22 cellular contexts compared by ENCODE assay signal in genomic region chr1:21871943-21872342, GRCh38. TPM values are rescaled to one million over a fixed set of nuclear protein-coding genes. Genes with fewer than 3 reads are reported as not detected.
A peak's percentile ranks its signal among the peaks of the same experiment; 100 is the strongest.
DNase-seq lines count a peak whose midpoint lies in the region; ATAC-seq and TF ChIP-seq lines count a peak whose summit lies in the region.
"Had no signal": no experiment of that assay in that cellular context is flagged by ENCODE, and none has a peak within 500 bp of the region (broad histone marks: within the 10 kb centered on the region; RNA-seq: fewer than 3 reads in every experiment).

No MANE protein-coding gene starts in this region.

- H3K9me2 ChIP-seq in GM23248 (ENCODE audit: insufficient read depth) = no peaks in the 10 kb centered on the region

- no peak overlapping the region for H2BK120ac ChIP-seq in neuronal stem cell (ENCODE audit: low read depth, low read length)

- DNase-seq in left ventricle myocardium superior = peak; percentile 33
- no peak for DNase-seq in Right ventricle myocardium inferior (ENCODE audit: missing footprints)
- DNase-seq in mammary epithelial cell = peak; percentile 76
- DNase-seq in neuronal stem cell (ENCODE audit: low spot score) = no peak
- no peak for DNase-seq in GM23248
- no peak for DNase-seq in caudate nucleus (lab: John Stamatoyannopoulos, UW)
- DNase-seq: activated CD4-positive, CD25-positive, alpha-beta regulatory T cell treated with anti-CD3 and anti-CD28 coated beads, Interleukin-2, amount 50 U/mL, for 72 hours; amygdala; DND-41; foreskin fibroblast; NCI-H2029; NCI-H510A; stimulated activated CD4-positive, alpha-beta T cell treated with anti-CD3 and anti-CD28 coated beads, Interleukin-4, amount 100 ng/mL, for 1 hour; trophoblast cell had no signal

- H3K14ac ChIP-seq in neuronal stem cell (ENCODE audit: low read length) = no peak overlapping the region

- in situ Hi-C loops in mammary epithelial cell (cut with MboI; ENCODE audit: low sequenced_read_pairs in 2 of 2) = loop anchor here in 1 of 2 donors (25.0 kb wide), 1 partner anchor 90 kb away; no protein-coding TSS in a partner anchor
- in situ Hi-C loops in GM23248 (cut with MboI) = no loop called here

- H3K23ac ChIP-seq in neuronal stem cell (ENCODE audit: low read depth, low read length, poor library complexity) = peak overlapping the region; percentile 17

- H3F3A ChIP-seq in GM23248 (ENCODE audit: insufficient read depth) = peaks cover 35% of the 10 kb centered on the region; the same call in 1 of the 2 replicates

- H3K4me1 ChIP-seq in mammary epithelial cell (ENCODE audit: insufficient read depth, low read length) = peaks cover 40% of the 10 kb centered on the region
- H3K4me1 ChIP-seq in neuronal stem cell (ENCODE audit: control insufficient read depth in 2 of 2, insufficient read depth in 1 of 2, low read depth in 1 of 2, low read length in 2 of 2) = peaks cover 0 to 2% of the 10 kb centered on the region in 2 donors
- H3K4me1 ChIP-seq in GM23248 (ENCODE audit: insufficient read depth) = peaks cover 11% of the 10 kb centered on the region

- peaks cover 5% of the 10 kb centered on the region for H3K79me1 ChIP-seq in neuronal stem cell (ENCODE audit: low read depth, low read length)

- ATAC-seq in left ventricle myocardium superior = no peak
- ATAC-seq in Right ventricle myocardium inferior = no peak
- no peak for ATAC-seq in HG02571 (IDR thresholded peaks at IDR 0.05; ENCODE audit: unreplicated experiment)
- ATAC-seq in GM18858 (IDR thresholded peaks at IDR 0.05; ENCODE audit: unreplicated experiment) = no peak
- ATAC-seq: A549, HepG2, left lobe of liver had no signal

- peak overlapping the region; percentile 14 for H2AK5ac ChIP-seq in neuronal stem cell (ENCODE audit: low read depth, low read length)

- no TSS peak for BruUV-seq in mammary epithelial cell (replicated peaks; lab: Mats Ljungman, UMichigan)

- no peak overlapping the region for H2AFZ ChIP-seq in mammary epithelial cell (ENCODE audit: low read depth, low read length)
- no peak overlapping the region for H2AFZ ChIP-seq in neuronal stem cell (ENCODE audit: low read length)
- H2AFZ ChIP-seq in GM23248 = no peak overlapping the region

- H3K4me3 ChIP-seq in mammary epithelial cell (replicated peaks in 1 of 3; ENCODE audit: insufficient read depth in 1 of 3, low read depth in 2 of 3, low read length in 3 of 3) = no peak overlapping the region
- H3K4me3 ChIP-seq in neuronal stem cell (ENCODE audit: low read length in 2 of 2) = no peak overlapping the region
- H3K4me3 ChIP-seq in GM23248 = no peak overlapping the region
- H3K4me3 ChIP-seq: A549 had no signal

- no peak overlapping the region for H4K91ac ChIP-seq in neuronal stem cell (ENCODE audit: low read depth, low read length, poor library complexity)

- H4K8ac ChIP-seq in neuronal stem cell (ENCODE audit: low read depth, low read length) = no peak overlapping the region

- H3K27ac ChIP-seq in mammary epithelial cell (ENCODE audit: insufficient read depth, low read depth, low read length) = no peak overlapping the region
- H3K27ac ChIP-seq in neuronal stem cell (replicated peaks; ENCODE audit: low read length) = no peak overlapping the region
- no peak overlapping the region for H3K27ac ChIP-seq in GM23248
- no peak overlapping the region for H3K27ac ChIP-seq in caudate nucleus (ENCODE audit: low read depth, low read length)
- H3K27ac ChIP-seq: A549 had no signal

- no peaks in the 10 kb centered on the region for H3K79me2 ChIP-seq in mammary epithelial cell (ENCODE audit: insufficient read depth, low read length)
- H3K79me2 ChIP-seq in GM23248 (ENCODE audit: insufficient read depth) = peaks cover 26% of the 10 kb centered on the region

- H3K4me2 ChIP-seq in mammary epithelial cell (ENCODE audit: insufficient read depth, low read depth, low read length) = peak overlapping the region; percentile 11
- H3K4me2 ChIP-seq in neuronal stem cell (ENCODE audit: insufficient read depth, low read length, poor library complexity, severe bottlenecking) = no peak overlapping the region
- H3K4me2 ChIP-seq in GM23248 (ENCODE audit: unreplicated experiment) = no peak overlapping the region
- H3K4me2 ChIP-seq: A549 had no signal

- H2BK5ac ChIP-seq in neuronal stem cell (ENCODE audit: low read length) = peak overlapping the region; percentile 71

- H3K4ac ChIP-seq in neuronal stem cell (ENCODE audit: low read length) = no peak overlapping the region

- H3K36me3 ChIP-seq in mammary epithelial cell (ENCODE audit: insufficient read depth, low read length) (peaks cover 9% of the 10 kb centered on the region), neuronal stem cell (replicated peaks in 1 of 2; ENCODE audit: control insufficient read depth in 2 of 2, insufficient read depth in 2 of 2, low read length in 2 of 2) (peaks cover 44 to 69% of the 10 kb centered on the region in 2 donors), GM23248 (ENCODE audit: low read depth) (peaks cover 76% of the 10 kb centered on the region)

- no peak overlapping the region for H2BK12ac ChIP-seq in neuronal stem cell (ENCODE audit: low read length)

- H3K9me3 ChIP-seq in mammary epithelial cell (replicated peaks; ENCODE audit: insufficient read depth, low read length) = no peaks in the 10 kb centered on the region
- no peaks in the 10 kb centered on the region for H3K9me3 ChIP-seq in neuronal stem cell (replicated peaks in 1 of 2; ENCODE audit: control insufficient read depth in 2 of 2, insufficient read depth in 1 of 2, low read depth in 1 of 2, low read length in 2 of 2)
- H3K9me3 ChIP-seq in GM23248 (ENCODE audit: low read depth) = no peaks in the 10 kb centered on the region
- H3K9me3 ChIP-seq: A549 had no signal

- H2BK15ac ChIP-seq in neuronal stem cell (ENCODE audit: low read length) = no peak overlapping the region

- H3K9ac ChIP-seq in mammary epithelial cell (ENCODE audit: insufficient read depth, low read length) = no peak overlapping the region
- no peak overlapping the region for H3K9ac ChIP-seq in neuronal stem cell (ENCODE audit: low read depth, low read length, poor library complexity)
- no peak overlapping the region for H3K9ac ChIP-seq in GM23248

- CTCF ChIA-PET in mammary epithelial cell (lab: Charles Lee; ENCODE audit: low non-redundant PET) = no interaction called here

- no peak for TF ChIP-seq CTCF in mammary epithelial cell (conservative IDR thresholded peaks at IDR 0.05 in 1 of 2, IDR thresholded peaks at IDR 0.05 in 1 of 2; ENCODE audit: extremely low read depth in 1 of 2, insufficient read depth in 1 of 2, low read depth in 1 of 2, low read length in 2 of 2)

- no peak overlapping the region for H3K18ac ChIP-seq in neuronal stem cell (ENCODE audit: low read length)

- H4K20me1 ChIP-seq in mammary epithelial cell (ENCODE audit: insufficient read depth, low read length) = no peaks in the 10 kb centered on the region
- no peaks in the 10 kb centered on the region for H4K20me1 ChIP-seq in GM23248 (ENCODE audit: insufficient read depth)

- 15% methylated on average over 11 of the region's 13 CpGs for WGBS in mammary epithelial cell (ENCODE audit: low coverage, missing lambda C conversion rate)
- no CpG with 5 or more reads among the region's 13 CpGs for WGBS in neuronal stem cell (ENCODE audit: extremely low coverage in 2 of 2, insufficient read length in 2 of 2, insufficient replicate concordance in 1 of 2), 2 donors
- WGBS in GM23248 (ENCODE audit: low coverage in 1 of 2, low lambda C conversion rate in 2 of 2, missing lambda C conversion rate in 2 of 2), 2 experiments = 86 to 89% methylated on average over 13 of the region's 13 CpGs

- intact Hi-C loops in left ventricle myocardium superior (cut with micrococcal nuclease) (no loop called here), Right ventricle myocardium inferior (cut with DNase I) (loop anchor here (5.0 kb wide), 1 partner anchor 90 kb away; no protein-coding TSS in a partner anchor), mammary epithelial cell (cut with micrococcal nuclease) (loop anchor here (1.0 to 2.0 kb wide), 2 partner anchors 89 to 92 kb away; partner anchors contain the start of gene USP48)

- dilution Hi-C loops in mammary epithelial cell (cut with HindIII; ENCODE audit: low sequenced_read_pairs) = no loop called here

- no peaks in the 10 kb centered on the region for H3K27me3 ChIP-seq in mammary epithelial cell (ENCODE audit: insufficient read depth, low read length)
- no peaks in the 10 kb centered on the region for H3K27me3 ChIP-seq in neuronal stem cell (ENCODE audit: control insufficient read depth in 3 of 3, insufficient read depth in 3 of 3, low read depth in 1 of 3, low read length in 3 of 3)
- no peaks in the 10 kb centered on the region for H3K27me3 ChIP-seq in GM23248 (replicated peaks; ENCODE audit: insufficient read depth)

RNA-seq across cellular contexts. Expression of gene LDLRAD2, which starts 59.9 kb away (rescaled TPM):
- 0.20 TPM for total RNA-seq in left ventricle myocardium superior
- total RNA-seq in Right ventricle myocardium inferior = not detected
- not detected for total RNA-seq in mammary epithelial cell
- not detected for polyA plus RNA-seq in mammary epithelial cell
- polyA minus RNA-seq in mammary epithelial cell = not detected
- 0.28 TPM for polyA plus RNA-seq in neuronal stem cell (2013, experiment 1 of 2)
- 0.28 TPM for polyA plus RNA-seq in neuronal stem cell (2013, experiment 2 of 2)
- not detected in 2 replicates for total RNA-seq in GM23248 (2014; rRNA removed; shearing (Covaris generic))
- 8.5 and 13.2 TPM in 2 replicates for polyA plus RNA-seq in GM23248 (2016; fragmentation: Nextera tagmentation; extraction: Ambion mirVana)
- total RNA-seq: activated T-helper 2 cell treated with anti-CD3 and anti-CD28 coated beads, Interferon-gamma antibody, Interleukin-2, Interleukin-4, amounts not matched to agents 10 μg/mL and 5 μg/mL and 100 μg/mL, durations not matched to agents 14 hours and 24 hours and 36 hours; HepG2; left lobe of liver; osteocyte had no signal
- polyA plus RNA-seq: CD14-positive monocyte, HepG2 had no signal

Comparison
In these comparisons a context has a peak if more than half of its experiments do, and no peak if none do; other contexts are left out.
1. DNase-seq: peak in left ventricle myocardium superior (single experiment) and mammary epithelial cell (single experiment); none in Right ventricle myocardium inferior (single experiment), neuronal stem cell (single experiment), GM23248 (single experiment) and caudate nucleus (0 of 61).